Comparison of ENCODE assay signal across 8 cellular contexts in the genomic region with DNA sequence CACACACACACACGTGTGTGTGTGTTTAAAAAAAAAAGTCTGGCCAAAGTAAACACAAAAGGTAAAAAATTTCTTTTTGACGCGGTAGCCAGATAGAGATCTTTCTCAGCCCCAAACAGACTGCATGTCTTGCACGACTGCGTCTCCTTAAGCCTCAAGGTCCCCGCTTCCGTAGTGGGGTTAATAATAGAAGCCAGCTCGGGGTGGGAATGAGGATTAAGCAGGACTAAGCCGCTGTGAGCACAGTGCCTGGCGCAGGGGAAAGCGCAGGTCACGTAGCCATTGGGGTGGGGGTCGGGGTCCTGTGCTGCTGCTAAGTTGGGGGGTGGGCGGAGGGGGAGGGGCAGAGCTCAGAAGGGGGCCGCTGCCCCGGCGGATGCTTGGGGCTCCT. TPM values are rescaled to one million over a fixed set of nuclear protein-coding genes. Genes with fewer than 3 reads are reported as not detected.
A peak's percentile ranks its signal among the peaks of the same experiment; 100 is the strongest.
DNase-seq lines count a peak whose midpoint lies in the region; ATAC-seq and TF ChIP-seq lines count a peak whose summit lies in the region.

No MANE protein-coding gene starts in this region.

- H3K27me3 ChIP-seq in GM06990 (replicated peaks; ENCODE audit: control insufficient read depth, insufficient read depth, low read length) = no peaks in the 10 kb centered on the region

- peak; percentile 10 for ATAC-seq in HG02870 (IDR thresholded peaks at IDR 0.05; ENCODE audit: unreplicated experiment)
- ATAC-seq in SK-N-SH treated with all-trans-retinoic acid at 6 μM for 48 hours = peak; percentile 59
- ATAC-seq in left lobe of liver = peak; percentile 31
- ATAC-seq in stimulated activated naive CD8-positive, alpha-beta T cell treated with anti-CD3 and anti-CD28 coated beads, Interleukin-15, Interleukin-2, amounts not matched to agents 100 U/mL and 50 U/mL, for 24 hours = no peak

- TF ChIP-seq CTCF in GM06990 (IDR thresholded peaks at IDR 0.05; ENCODE audit: insufficient read depth, low read length, poor library complexity, severe bottlenecking) = no peak

- no peaks in the 10 kb centered on the region for H3K36me3 ChIP-seq in GM06990 (ENCODE audit: control insufficient read depth, insufficient read depth, low read length)

- DNase-seq in GM06990 (ENCODE audit: extremely low read depth, insufficient read length) (peak; percentile 41), cerebellar cortex (ENCODE audit: low spot score) (peak; percentile 42), left lobe of liver (ENCODE audit: low spot score) (no peak), putamen (ENCODE audit: low spot score) (no peak), AG20443 (ENCODE audit: low spot score) (no peak)
- DNase-seq in stimulated activated naive CD8-positive, alpha-beta T cell treated with anti-CD3 and anti-CD28 coated beads, Interleukin-15, Interleukin-2, amounts not matched to agents 100 U/mL and 50 U/mL, for 24 hours = peak; percentile 32

- H3K4me3 ChIP-seq in GM06990 (replicated peaks; ENCODE audit: low read depth, low read length) = peak overlapping the region; percentile 75

TF ChIP-seq in SK-N-SH treated with all-trans-retinoic acid at 6 μM for 48 hours, 23 proteins besides CTCF, POLR2A, EP300 and RAD21:
- no peak for TF ChIP-seq OSR1 (CRISPR knock-in tag; IDR thresholded peaks at IDR 0.05)
- TF ChIP-seq CSDC2 (CRISPR knock-in tag; IDR thresholded peaks at IDR 0.05) = no peak
- no peak for TF ChIP-seq PATZ1 (CRISPR knock-in tag; IDR thresholded peaks at IDR 0.05; ENCODE audit: borderline replicate concordance)
- TF ChIP-seq SNAI2 (CRISPR knock-in tag; IDR thresholded peaks at IDR 0.05) = no peak
- no peak for TF ChIP-seq ZFP30 (CRISPR knock-in tag; IDR thresholded peaks at IDR 0.05)
- no peak for TF ChIP-seq ISL1 (CRISPR knock-in tag; IDR thresholded peaks at IDR 0.05)
- no peak for TF ChIP-seq BACH2 (CRISPR knock-in tag; IDR thresholded peaks at IDR 0.05; ENCODE audit: borderline replicate concordance)
- TF ChIP-seq ESRRG (CRISPR knock-in tag; IDR thresholded peaks at IDR 0.05) = no peak
TF ChIP-seq in SK-N-SH treated with all-trans-retinoic acid at 6 μM for 48 hours: peak in this region for 0.

RNA-seq across cellular contexts. Expression of gene GGA2, which starts 0.5 kb away (rescaled TPM):
- 30.2 TPM for total RNA-seq in left lobe of liver

RNA-seq across cellular contexts. Expression of gene EARS2, which starts 47.4 kb away (rescaled TPM):
- 15.9 TPM for total RNA-seq in left lobe of liver

RNA-seq across cellular contexts. Expression of gene UBFD1, which starts 47.8 kb away (rescaled TPM):
- total RNA-seq in left lobe of liver = 32.9 TPM

RNA-seq across cellular contexts. Expression of gene COG7, which starts 56.8 kb away (rescaled TPM):
- total RNA-seq in left lobe of liver = 6.8 TPM

Comparison
In these comparisons a context has a peak if more than half of its experiments do, and no peak if none do; other contexts are left out.
1. DNase-seq: peak in GM06990 (single experiment), cerebellar cortex (single experiment) and stimulated activated naive CD8-positive, alpha-beta T cell treated with anti-CD3 and anti-CD28 coated beads, Interleukin-15, Interleukin-2, amounts not matched to agents 100 U/mL and 50 U/mL, for 24 hours (single experiment); none in left lobe of liver (single experiment), putamen (single experiment) and AG20443 (single experiment).